In genomic region chr10:77409697-77410471, GRCh38 we compare ENCODE assay signal across 9 cellular contexts.
A peak's percentile ranks its signal among the peaks of the same experiment; 100 is the strongest.
DNase-seq lines count a peak whose midpoint lies in the region; ATAC-seq and TF ChIP-seq lines count a peak whose summit lies in the region.
"Had no signal": no experiment of that assay in that cellular context is flagged by ENCODE, and none has a peak within 500 bp of the region (broad histone marks: within the 10 kb centered on the region; RNA-seq: fewer than 3 reads in every experiment).

No MANE protein-coding gene starts in this region.

- peak; percentile 55 for DNase-seq in EH (ENCODE audit: low read depth)
- DNase-seq in MM.1S: peak; percentile 89
- peak; percentile 77 for DNase-seq in RPMI8226
- DNase-seq in DMS114 treated with DMSO at 0.1 percent for 48 hours (lab: John Stamatoyannopoulos, UW; ENCODE audit: unreplicated experiment): no peak
- no peak for DNase-seq in left cardiac atrium
- DNase-seq: dermis blood vessel endothelial cell had no signal

- peaks cover 4% of the 10 kb centered on the region; the same call in 1 of the 2 replicates for H3F3A ChIP-seq in MM.1S (ENCODE audit: insufficient read depth, low read length)

- no peaks in the 10 kb centered on the region for H3K9me2 ChIP-seq in MM.1S (replicated peaks; ENCODE audit: insufficient read depth, low read length)

- H3K79me2 ChIP-seq in MM.1S (ENCODE audit: low read length): no peaks in the 10 kb centered on the region

- TF ChIP-seq CTCF in MM.1S (IDR thresholded peaks at IDR 0.05; ENCODE audit: low read length): no peak

- H4K20me1 ChIP-seq in MM.1S (ENCODE audit: insufficient read depth, low read length): no peaks in the 10 kb centered on the region

- H3K4me3 ChIP-seq in MM.1S (ENCODE audit: low read length): no peak overlapping the region
- H3K4me3 ChIP-seq in mucosa of rectum (ENCODE audit: low read length in 2 of 2): no peak overlapping the region
- H3K4me3 ChIP-seq: K562 had no signal

- H3K27ac ChIP-seq in MM.1S (ENCODE audit: low read length) (peak overlapping the region; percentile 49), mucosa of rectum (ENCODE audit: low read depth in 2 of 2, low read length in 2 of 2) (peak overlapping the region; percentile 59 to 73)

- H3K9ac ChIP-seq in MM.1S (ENCODE audit: low read length): no peak overlapping the region
- no peak overlapping the region for H3K9ac ChIP-seq in mucosa of rectum (ENCODE audit: low read depth in 1 of 2, low read length in 2 of 2)

- ATAC-seq in HG03442 (IDR thresholded peaks at IDR 0.05; ENCODE audit: unreplicated experiment): no peak
- no peak for ATAC-seq in left cardiac atrium
- ATAC-seq: K562 had no signal

- H3K36me3 ChIP-seq in MM.1S (replicated peaks; ENCODE audit: insufficient read depth, low read length) (no peaks in the 10 kb centered on the region), mucosa of rectum (ENCODE audit: control insufficient read depth in 2 of 2, insufficient read depth in 2 of 2, low read length in 2 of 2) (no peaks in the 10 kb centered on the region)

- intact Hi-C loops in left cardiac atrium (cut with DNase I): no loop called here

- H3K4me1 ChIP-seq in MM.1S (ENCODE audit: low read length): peaks cover 34% of the 10 kb centered on the region
- H3K4me1 ChIP-seq in mucosa of rectum (ENCODE audit: control insufficient read depth in 2 of 2, insufficient read depth in 2 of 2, low read length in 2 of 2): peaks cover 21 to 33% of the 10 kb centered on the region in 2 donors

- H3K27me3 ChIP-seq in MM.1S (replicated peaks; ENCODE audit: insufficient read depth, low read length) (no peaks in the 10 kb centered on the region), mucosa of rectum (ENCODE audit: control insufficient read depth in 2 of 2, insufficient read depth in 2 of 2, low read length in 2 of 2) (no peaks in the 10 kb centered on the region)

- H3K4me2 ChIP-seq in MM.1S (ENCODE audit: low read depth, low read length): peak overlapping the region; percentile 36; the same call in 1 of the 2 replicates

- peak overlapping the region; percentile 16; the same call in 1 of the 2 replicates for H2AFZ ChIP-seq in MM.1S (ENCODE audit: low read length)

- H3K9me3 ChIP-seq in MM.1S (replicated peaks; ENCODE audit: insufficient read depth, low read length) (no peaks in the 10 kb centered on the region), mucosa of rectum (ENCODE audit: control insufficient read depth in 2 of 2, low read length in 2 of 2) (no peaks in the 10 kb centered on the region)

Comparison
In these comparisons a context has a peak if more than half of its experiments do, and no peak if none do; other contexts are left out.
1. DNase-seq: peak in EH (single experiment), MM.1S (single experiment) and RPMI8226 (single experiment); none in DMS114 treated with DMSO at 0.1 percent for 48 hours (single experiment) and left cardiac atrium (single experiment).